8 cellular contexts compared by ENCODE assay signal in genomic region chr19:51366999-51367564, GRCh38. TPM values are rescaled to one million over a fixed set of nuclear protein-coding genes. Genes with fewer than 3 reads are reported as not detected.
DNase-seq lines count a peak whose midpoint lies in the region; TF ChIP-seq lines count a peak whose summit lies in the region.

No MANE protein-coding gene starts in this region.

- peaks cover 41% of the 10 kb centered on the region for H3K36me3 Mint-ChIP-seq in stimulated activated naive CD8-positive, alpha-beta T cell treated with anti-CD3 and anti-CD28 coated beads, Interleukin-15, Interleukin-2, amounts not matched to agents 100 ng/mL and 50 ng/mL, for 24 hours (ENCODE audit: low read depth)

- peak overlapping the region; percentile 94 for H3K27ac Mint-ChIP-seq in stimulated activated naive CD8-positive, alpha-beta T cell treated with anti-CD3 and anti-CD28 coated beads, Interleukin-15, Interleukin-2, amounts not matched to agents 100 ng/mL and 50 ng/mL, for 24 hours

- no peaks in the 10 kb centered on the region for H3K27me3 Mint-ChIP-seq in stimulated activated naive CD8-positive, alpha-beta T cell treated with anti-CD3 and anti-CD28 coated beads, Interleukin-15, Interleukin-2, amounts not matched to agents 100 ng/mL and 50 ng/mL, for 24 hours

- H3K4me3 Mint-ChIP-seq in stimulated activated naive CD8-positive, alpha-beta T cell treated with anti-CD3 and anti-CD28 coated beads, Interleukin-15, Interleukin-2, amounts not matched to agents 100 ng/mL and 50 ng/mL, for 24 hours: peak overlapping the region; percentile 94

- H3K79me2 ChIP-seq in OCI-LY7 (ENCODE audit: insufficient read depth, low read depth, low read length): peaks cover 10% of the 10 kb centered on the region; the same call in 1 of the 2 replicates

- CTCF ChIA-PET in OCI-LY7 (lab: Charles Lee; ENCODE audit: unreplicated experiment): interaction anchor here (0.6 kb wide), 1 partner anchor 28 kb away, joined by 3 read pairs; no protein-coding TSS in a partner anchor

- peaks cover 80% of the 10 kb centered on the region for H3K4me1 Mint-ChIP-seq in stimulated activated naive CD8-positive, alpha-beta T cell treated with anti-CD3 and anti-CD28 coated beads, Interleukin-15, Interleukin-2, amounts not matched to agents 100 ng/mL and 50 ng/mL, for 24 hours (ENCODE audit: low read depth)

- H3K27ac ChIP-seq in OCI-LY7 (ENCODE audit: low read depth, low read length, poor library complexity, severe bottlenecking) (peak overlapping the region; percentile 79), layer of hippocampus (ENCODE audit: low read depth, low read length) (peak overlapping the region; percentile 96)

- TF ChIP-seq CTCF in OCI-LY7 (conservative IDR thresholded peaks at IDR 0.05; ENCODE audit: low read length): no peak

- peak overlapping the region; percentile 18; the same call in 1 of the 2 replicates for H2AFZ ChIP-seq in OCI-LY7 (ENCODE audit: low read length)

- peak overlapping the region; percentile 86 for H3K4me2 ChIP-seq in OCI-LY7 (ENCODE audit: low read length)

- no peaks in the 10 kb centered on the region for H3K9me3 ChIP-seq in OCI-LY7 (ENCODE audit: low read length)

- peak overlapping the region; percentile 78 for H3K4me3 ChIP-seq in OCI-LY7 (ENCODE audit: low read depth, low read length, poor library complexity, severe bottlenecking)

- H3K9me3 Mint-ChIP-seq in stimulated activated naive CD8-positive, alpha-beta T cell treated with anti-CD3 and anti-CD28 coated beads, Interleukin-15, Interleukin-2, amounts not matched to agents 100 ng/mL and 50 ng/mL, for 24 hours: no peaks in the 10 kb centered on the region

- BruUV-seq in OCI-LY7 (replicated peaks; lab: Mats Ljungman, UMichigan): no TSS peak

- POLR2A ChIA-PET in OCI-LY7 (lab: Charles Lee): interaction anchor here (0.7 to 1.3 kb wide), 4 partner anchors 28 to 346 kb away, joined by 3 to 6 read pairs (median 4); partner anchors contain the start of gene SIGLEC10

- H3K27me3 ChIP-seq in layer of hippocampus (ENCODE audit: control insufficient read depth, insufficient read depth, low read length): no peaks in the 10 kb centered on the region

- H3K4me1 ChIP-seq in OCI-LY7 (ENCODE audit: insufficient read depth, low read length, poor library complexity, severe bottlenecking): peaks cover 32% of the 10 kb centered on the region

- intact Hi-C loops in OCI-LY7 (cut with micrococcal nuclease; ENCODE audit: unreplicated experiment): loop anchor here (1.0 to 2.0 kb wide), 3 partner anchors 28 to 50 kb away; partner anchors contain the start of gene SIGLEC10

- H3K9me2 ChIP-seq in OCI-LY7 (ENCODE audit: insufficient read depth, low read length): no peaks in the 10 kb centered on the region

- peak; percentile 17 to 65 (median 34) for DNase-seq in stimulated activated naive CD4-positive, alpha-beta T cell (lab: John Stamatoyannopoulos, UW)
- DNase-seq in stimulated activated naive CD4-positive, alpha-beta T cell treated with Interleukin-2 at 50 U/mL for 16 hours (lab: John Stamatoyannopoulos, UW): no peak
- peak; percentile 68 for DNase-seq in OCI-LY7 (ENCODE audit: low spot score)
- peak; percentile 46 for DNase-seq in astrocyte of the hippocampus (ENCODE audit: low read depth, low spot score)
- DNase-seq in effector CD4-positive, alpha-beta T cell: no peak
- DNase-seq in T1000 (lab: John Stamatoyannopoulos, UW): no peak

- no peaks in the 10 kb centered on the region for H3K36me3 ChIP-seq in OCI-LY7 (ENCODE audit: insufficient read depth, low read length)

- H4K20me1 ChIP-seq in OCI-LY7 (ENCODE audit: insufficient read depth, low read length): no peaks in the 10 kb centered on the region

RNA-seq across cellular contexts. Expression of gene ETFB, which starts 0.9 kb away (rescaled TPM):
- 58.2 and 64.1 TPM in 2 replicates for total RNA-seq in OCI-LY7 (2014; rRNA removed; shearing (Covaris generic))
- 58.5 and 71.6 TPM in 2 replicates for total RNA-seq in OCI-LY7 (2022)

RNA-seq across cellular contexts. Expression of gene CLDND2, which starts 1.7 kb away (rescaled TPM):
- not detected in 2 replicates for total RNA-seq in OCI-LY7 (2014; rRNA removed; shearing (Covaris generic))
- total RNA-seq in OCI-LY7 (2022): 1.4 and 1.9 TPM in 2 replicates

RNA-seq across cellular contexts. Expression of gene NKG7, which starts 5.4 kb away (rescaled TPM):
- total RNA-seq in OCI-LY7 (2014; rRNA removed; shearing (Covaris generic)): not detected in 2 replicates
- total RNA-seq in OCI-LY7 (2022): not detected in 2 replicates

RNA-seq across cellular contexts. Expression of gene LIM2, which starts 20.7 kb away (rescaled TPM):
- total RNA-seq in OCI-LY7 (2014; rRNA removed; shearing (Covaris generic)): not detected in 2 replicates
- not detected in 2 replicates for total RNA-seq in OCI-LY7 (2022)

RNA-seq across cellular contexts. Expression of gene C19orf84, which starts 23.3 kb away (rescaled TPM):
- total RNA-seq in OCI-LY7 (2014; rRNA removed; shearing (Covaris generic)): not detected in 2 replicates
- not detected in 2 replicates for total RNA-seq in OCI-LY7 (2022)

Comparison
In these comparisons a context has a peak if more than half of its experiments do, and no peak if none do; other contexts are left out.
1. DNase-seq: peak in stimulated activated naive CD4-positive, alpha-beta T cell (6 of 6), OCI-LY7 (single experiment) and astrocyte of the hippocampus (single experiment); none in stimulated activated naive CD4-positive, alpha-beta T cell treated with Interleukin-2 at 50 U/mL for 16 hours (single experiment), effector CD4-positive, alpha-beta T cell (single experiment) and T1000 (single experiment).